Comparison of ENCODE assay signal across 19 cellular contexts in genomic region chr6:72784071-72784470, GRCh38.
A peak's percentile ranks its signal among the peaks of the same experiment; 100 is the strongest.
DNase-seq lines count a peak whose midpoint lies in the region; ATAC-seq and TF ChIP-seq lines count a peak whose summit lies in the region.
"Had no signal": no experiment of that assay in that cellular context is flagged by ENCODE, and none has a peak within 500 bp of the region (broad histone marks: within the 10 kb centered on the region; RNA-seq: fewer than 3 reads in every experiment).

No MANE protein-coding gene starts in this region.

- H3K4ac ChIP-seq in mesenchymal stem cell (ENCODE audit: low read depth in 1 of 2, low read length in 2 of 2) = no peak overlapping the region

- no peak overlapping the region for H3K4me3 Mint-ChIP-seq in chondrocyte (ENCODE audit: unreplicated experiment)
- H3K4me3 Mint-ChIP-seq: activated naive CD8-positive, alpha-beta T cell treated with anti-CD3 and anti-CD28 coated beads, Interleukin-2, amount 10 ng/mL, durations not matched to agents 7 days and 5 days; activated T-helper 17 cell treated with anti-CD3 and anti-CD28 coated beads, Interleukin-2, amount 50 U/mL, for 72 hours; CD8-positive, alpha-beta T cell had no signal

- H3K4me2 ChIP-seq in mesenchymal stem cell (ENCODE audit: low read length, poor library complexity, severe bottlenecking) = no peak overlapping the region

- H3K27ac ChIP-seq in C4-2B (peak overlapping the region; percentile 48), mesenchymal stem cell (ENCODE audit: low read length, poor library complexity, severe bottlenecking) (no peak overlapping the region)

- no peaks in the 10 kb centered on the region for H3K27me3 Mint-ChIP-seq in chondrocyte (ENCODE audit: low read depth)
- H3K27me3 Mint-ChIP-seq: activated naive CD8-positive, alpha-beta T cell treated with anti-CD3 and anti-CD28 coated beads, Interleukin-2, amount 10 ng/mL, durations not matched to agents 7 days and 5 days; activated T-helper 17 cell treated with anti-CD3 and anti-CD28 coated beads, Interleukin-2, amount 50 U/mL, for 72 hours had no signal

- H3K4me1 ChIP-seq in mesenchymal stem cell (ENCODE audit: control insufficient read depth, insufficient read depth, low read depth, low read length) = no peaks in the 10 kb centered on the region

- no peaks in the 10 kb centered on the region for H3K36me3 Mint-ChIP-seq in chondrocyte (ENCODE audit: low read depth)
- H3K36me3 Mint-ChIP-seq: CD8-positive, alpha-beta T cell had no signal

- H3K23ac ChIP-seq in mesenchymal stem cell (ENCODE audit: low read length in 2 of 2) = no peak overlapping the region

- H2AK5ac ChIP-seq in mesenchymal stem cell (ENCODE audit: low read length, severe bottlenecking) = no peak overlapping the region

- H4K91ac ChIP-seq in mesenchymal stem cell (ENCODE audit: low read length) = peak overlapping the region; percentile 82

- H2BK120ac ChIP-seq in mesenchymal stem cell (ENCODE audit: low read depth, low read length) = no peak overlapping the region

- peak overlapping the region; percentile 37 for H3K27ac Mint-ChIP-seq in chondrocyte (ENCODE audit: unreplicated experiment)
- H3K27ac Mint-ChIP-seq: activated naive CD8-positive, alpha-beta T cell treated with anti-CD3 and anti-CD28 coated beads, Interleukin-2, amount 10 ng/mL, durations not matched to agents 7 days and 5 days; activated T-helper 17 cell treated with anti-CD3 and anti-CD28 coated beads, Interleukin-2, amount 50 U/mL, for 72 hours; CD8-positive, alpha-beta T cell had no signal

- no peak overlapping the region for H2BK5ac ChIP-seq in mesenchymal stem cell (ENCODE audit: low read depth, low read length, poor library complexity, severe bottlenecking)

- no peaks in the 10 kb centered on the region for H3K36me3 ChIP-seq in mesenchymal stem cell (ENCODE audit: control insufficient read depth in 1 of 2, insufficient read depth in 2 of 2, low read depth in 1 of 2, low read length in 2 of 2)

- 96% methylated on average over 3 of the region's 3 CpGs for WGBS in mesenchymal stem cell

- no peak for TF ChIP-seq CTCF in C4-2B (conservative IDR thresholded peaks at IDR 0.05)
- no peak for TF ChIP-seq CTCF in chondrocyte (IDR thresholded peaks at IDR 0.05)

- H2AFZ ChIP-seq in mesenchymal stem cell (ENCODE audit: low read depth, low read length) = no peak overlapping the region

- no peaks in the 10 kb centered on the region for H3K9me3 Mint-ChIP-seq in chondrocyte (ENCODE audit: low read depth)
- H3K9me3 Mint-ChIP-seq: activated T-helper 17 cell treated with anti-CD3 and anti-CD28 coated beads, Interleukin-2, amount 50 U/mL, for 72 hours; CD8-positive, alpha-beta T cell had no signal

- H4K8ac ChIP-seq in mesenchymal stem cell (ENCODE audit: low read length) = no peak overlapping the region

- no peak overlapping the region for H3K18ac ChIP-seq in mesenchymal stem cell (ENCODE audit: low read depth in 1 of 2, low read length in 2 of 2)

- peaks cover 29% of the 10 kb centered on the region for H3K4me1 Mint-ChIP-seq in chondrocyte (ENCODE audit: low read depth)
- H3K4me1 Mint-ChIP-seq: activated naive CD8-positive, alpha-beta T cell treated with anti-CD3 and anti-CD28 coated beads, Interleukin-2, amount 10 ng/mL, durations not matched to agents 7 days and 5 days; activated T-helper 17 cell treated with anti-CD3 and anti-CD28 coated beads, Interleukin-2, amount 50 U/mL, for 72 hours had no signal

- H3K9me3 ChIP-seq in mesenchymal stem cell (ENCODE audit: control insufficient read depth, low read length) = no peaks in the 10 kb centered on the region

- no peak for ATAC-seq in HG02884 (IDR thresholded peaks at IDR 0.05; ENCODE audit: unreplicated experiment)
- ATAC-seq: activated T-helper 17 cell treated with anti-CD3 and anti-CD28 coated beads, Interleukin-2, amount 50 U/mL, for 72 hours; CD8-positive, alpha-beta T cell had no signal

- no peak overlapping the region for H2BK12ac ChIP-seq in mesenchymal stem cell (ENCODE audit: low read length in 2 of 2)

- peak; percentile 41 for DNase-seq in M059J (ENCODE audit: low read depth)
- no peak for DNase-seq in chondrocyte (ENCODE audit: low spot score)
- peak; percentile 20 for DNase-seq in mesenchymal stem cell
- DNase-seq in ureter (ENCODE audit: low spot score) = no peak
- no peak for DNase-seq in NCI-H1417 (lab: John Stamatoyannopoulos, UW)
- DNase-seq in stimulated activated CD4-positive, alpha-beta T cell treated with anti-CD3 and anti-CD28 coated beads, Interleukin-4, amount 100 ng/mL, for 1 hour = no peak
- DNase-seq: activated CD4-positive, alpha-beta T cell treated with anti-CD3 and anti-CD28 coated beads for 4 hours; activated naive CD8-positive, alpha-beta T cell treated with anti-CD3 and anti-CD28 coated beads, Interleukin-2, amount 10 ng/mL, durations not matched to agents 7 days and 5 days; CD8-positive, alpha-beta T cell; cerebellar nuclear complex; left cardiac atrium; NCI-H1048; NCI-H2081; NCI-H524 treated with DMSO at 0.1 percent for 48 hours; stimulated activated CD8-positive, alpha-beta memory T cell treated with anti-CD3 and anti-CD28 coated beads, Interleukin-4, amount 100 ng/mL, for 48 hours; substantia nigra had no signal

- no peak overlapping the region for H3K9ac ChIP-seq in mesenchymal stem cell (ENCODE audit: low read length)

- no peak overlapping the region for H2BK15ac ChIP-seq in mesenchymal stem cell (ENCODE audit: low read depth, poor library complexity, severe bottlenecking)

- no peaks in the 10 kb centered on the region for H3K79me1 ChIP-seq in mesenchymal stem cell (replicated peaks; ENCODE audit: low read length, poor library complexity, severe bottlenecking)

- H3K27me3 ChIP-seq in mesenchymal stem cell (ENCODE audit: control insufficient read depth in 1 of 2, insufficient read depth in 1 of 2, low read length in 2 of 2) = no peaks in the 10 kb centered on the region

- no peak overlapping the region for H3K14ac ChIP-seq in mesenchymal stem cell (ENCODE audit: low read length in 2 of 2)

- no peak overlapping the region for H3K4me3 ChIP-seq in mesenchymal stem cell (ENCODE audit: insufficient read depth in 1 of 2, low read depth in 1 of 2, low read length in 2 of 2)

Comparison
In these comparisons a context has a peak if more than half of its experiments do, and no peak if none do; other contexts are left out.
1. DNase-seq: peak in M059J (single experiment) and mesenchymal stem cell (single experiment); none in chondrocyte (single experiment), ureter (single experiment), NCI-H1417 (0 of 3) and stimulated activated CD4-positive, alpha-beta T cell treated with anti-CD3 and anti-CD28 coated beads, Interleukin-4, amount 100 ng/mL, for 1 hour (single experiment).